In genomic region chr1:100720751-100721150, GRCh38 we compare ENCODE assay signal across 12 cellular contexts. TPM values are rescaled to one million over a fixed set of nuclear protein-coding genes. Genes with fewer than 3 reads are reported as not detected.
DNase-seq lines count a peak whose midpoint lies in the region; TF ChIP-seq lines count a peak whose summit lies in the region.
"Had no signal": no experiment of that assay in that cellular context is flagged by ENCODE, and none has a peak within 500 bp of the region (broad histone marks: within the 10 kb centered on the region; RNA-seq: fewer than 3 reads in every experiment).

No MANE protein-coding gene starts in this region.

- peaks cover 26% of the 10 kb centered on the region for H3K36me3 ChIP-seq in SK-N-MC (ENCODE audit: insufficient read depth, low read length)
- peaks cover 0 to 4% of the 10 kb centered on the region in 2 donors for H3K36me3 ChIP-seq in muscle layer of duodenum (ENCODE audit: control insufficient read depth in 1 of 2, insufficient read depth in 2 of 2, low read length in 2 of 2)
- H3K36me3 ChIP-seq in suprapubic skin: no peaks in the 10 kb centered on the region
- H3K36me3 ChIP-seq: neural progenitor cell had no signal

- TF ChIP-seq CTCF in epithelial cell of proximal tubule (conservative IDR thresholded peaks at IDR 0.05; ENCODE audit: low read depth, low read length) (no peak), suprapubic skin (IDR thresholded peaks at IDR 0.05) (no peak)

- H3K27me3 ChIP-seq in muscle layer of duodenum (ENCODE audit: low read depth, low read length) (no peaks in the 10 kb centered on the region), suprapubic skin (no peaks in the 10 kb centered on the region)
- H3K27me3 ChIP-seq: neural progenitor cell had no signal

- H3K9ac ChIP-seq in SK-N-MC (ENCODE audit: insufficient read length): peak overlapping the region; percentile 74
- H3K9ac ChIP-seq: neural progenitor cell had no signal

- peak overlapping the region; percentile 81 for H3K4me3 ChIP-seq in SK-N-MC
- peak overlapping the region; percentile 74 for H3K4me3 ChIP-seq in epithelial cell of proximal tubule (ENCODE audit: low read depth, low read length)
- peak overlapping the region; percentile 55 to 70 for H3K4me3 ChIP-seq in muscle layer of duodenum (ENCODE audit: low read depth in 1 of 2, low read length in 2 of 2)
- peak overlapping the region; percentile 16 for H3K4me3 ChIP-seq in suprapubic skin
- H3K4me3 ChIP-seq: neural progenitor cell had no signal

- H3K27ac ChIP-seq in SK-N-MC: peak overlapping the region; percentile 97
- peak overlapping the region; percentile 42 for H3K27ac ChIP-seq in muscle layer of duodenum (ENCODE audit: low read length)
- H3K27ac ChIP-seq in suprapubic skin: no peak overlapping the region
- H3K27ac ChIP-seq: neural progenitor cell had no signal

- H3K4me1 ChIP-seq in muscle layer of duodenum (ENCODE audit: control insufficient read depth in 1 of 2, insufficient read depth in 2 of 2, low read length in 2 of 2) (peaks cover 0 to 4% of the 10 kb centered on the region in 2 donors), suprapubic skin (peaks cover 20% of the 10 kb centered on the region)

- no peak for DNase-seq in SK-N-MC (ENCODE audit: low read depth, low spot score)
- no peak for DNase-seq in epithelial cell of proximal tubule (ENCODE audit: low read depth)
- no peak for DNase-seq in suprapubic skin (ENCODE audit: low spot score in 2 of 2)
- DNase-seq in stimulated activated CD4-positive, alpha-beta T cell treated with anti-CD3 and anti-CD28 coated beads, Interleukin-4, amount 100 ng/mL, for 1 hour: no peak
- no peak for DNase-seq in NOMO-1 (lab: John Stamatoyannopoulos, UW; ENCODE audit: unreplicated experiment in 2 of 2)
- no peak for DNase-seq in stimulated activated CD4-positive, alpha-beta T cell treated with anti-CD3 and anti-CD28 coated beads, Interleukin-4, amount 100 ng/mL, for 4 hours
- DNase-seq in activated T-cell treated with anti-CD3 and anti-CD28 coated beads, Interleukin-2, amount 50 U/mL, for 48 hours: no peak
- DNase-seq: activated B cell treated with CpG ODN at 0.5 μM for 24 hours; activated naive CD8-positive, alpha-beta T cell treated with anti-CD3 and anti-CD28 coated beads, Interleukin-2, amount 10 ng/mL, durations not matched to agents 7 days and 5 days; C1 segment of cervical spinal cord had no signal

- no peak for TF ChIP-seq EP300 in suprapubic skin (IDR thresholded peaks at IDR 0.05)

- no peak for TF ChIP-seq POLR2A in suprapubic skin (IDR thresholded peaks at IDR 0.05)

- H3K9me3 ChIP-seq in SK-N-MC (ENCODE audit: low read depth, low read length) (0 out of 2 replicates have a peak, but pooled peaks cover under 1% of the 10 kb centered on the region), muscle layer of duodenum (ENCODE audit: control insufficient read depth in 1 of 2, low read length in 2 of 2) (no peaks in the 10 kb centered on the region), suprapubic skin (no peaks in the 10 kb centered on the region)

RNA-seq across cellular contexts. Expression of gene VCAM1, which starts 1.2 kb away (rescaled TPM):
- total RNA-seq in epithelial cell of proximal tubule (14.0 and 49.2 TPM in 2 replicates), suprapubic skin (1 to 10 TPM in 2 of 4 donors, under 1 TPM in 2; 0.34 to 2.5 (median 1.5) TPM)
- total RNA-seq: activated B cell treated with CpG ODN at 0.5 μM for 24 hours had no signal

Comparison
In these comparisons a context has a peak if more than half of its experiments do, and no peak if none do; other contexts are left out.
1. H3K4me3 ChIP-seq: peak in every context shown above with its lines; median percentile 81 in SK-N-MC; 74 in epithelial cell of proximal tubule; 62 in muscle layer of duodenum; 16 in suprapubic skin.